1 cellular context compared by ENCODE assay signal in genomic region chr6:137699036-137699683, GRCh38.
TF ChIP-seq lines count a peak whose summit lies in the region.

No MANE protein-coding gene starts in this region.

TF ChIP-seq in HepG2, 621 proteins besides CTCF, POLR2A, EP300 and RAD21 (continued from another document):
- TF ChIP-seq, protein P1, sequence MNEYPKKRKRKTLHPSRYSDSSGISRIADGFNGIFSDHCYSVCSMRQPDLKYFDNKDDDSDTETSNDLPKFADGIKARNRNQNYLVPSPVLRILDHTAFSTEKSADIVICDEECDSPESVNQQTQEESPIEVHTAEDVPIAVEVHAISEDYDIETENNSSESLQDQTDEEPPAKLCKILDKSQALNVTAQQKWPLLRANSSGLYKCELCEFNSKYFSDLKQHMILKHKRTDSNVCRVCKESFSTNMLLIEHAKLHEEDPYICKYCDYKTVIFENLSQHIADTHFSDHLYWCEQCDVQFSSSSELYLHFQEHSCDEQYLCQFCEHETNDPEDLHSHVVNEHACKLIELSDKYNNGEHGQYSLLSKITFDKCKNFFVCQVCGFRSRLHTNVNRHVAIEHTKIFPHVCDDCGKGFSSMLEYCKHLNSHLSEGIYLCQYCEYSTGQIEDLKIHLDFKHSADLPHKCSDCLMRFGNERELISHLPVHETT (CRISPR knock-in tag; conservative IDR thresholded peaks at IDR 0.05) = no peak
- TF ChIP-seq ZNF441 (CRISPR knock-in tag; IDR thresholded peaks at IDR 0.05; ENCODE audit: borderline replicate concordance) (no peak), USF2 (IDR thresholded peaks at IDR 0.05; ENCODE audit: low read depth, low read length) (no peak), USF2 (CRISPR knock-in tag; IDR thresholded peaks at IDR 0.05; ENCODE audit: borderline replicate concordance) (no peak), TAF15 (IDR thresholded peaks at IDR 0.05; ENCODE audit: low read depth, low read length, poor library complexity, severe bottlenecking) (no peak), ZNF713 (CRISPR knock-in tag; IDR thresholded peaks at IDR 0.05) (no peak)
- TF ChIP-seq, protein P2, sequence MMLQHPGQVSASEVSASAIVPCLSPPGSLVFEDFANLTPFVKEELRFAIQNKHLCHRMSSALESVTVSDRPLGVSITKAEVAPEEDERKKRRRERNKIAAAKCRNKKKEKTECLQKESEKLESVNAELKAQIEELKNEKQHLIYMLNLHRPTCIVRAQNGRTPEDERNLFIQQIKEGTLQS (CRISPR knock-in tag; IDR thresholded peaks at IDR 0.05) = no peak
- TF ChIP-seq, protein P3, sequence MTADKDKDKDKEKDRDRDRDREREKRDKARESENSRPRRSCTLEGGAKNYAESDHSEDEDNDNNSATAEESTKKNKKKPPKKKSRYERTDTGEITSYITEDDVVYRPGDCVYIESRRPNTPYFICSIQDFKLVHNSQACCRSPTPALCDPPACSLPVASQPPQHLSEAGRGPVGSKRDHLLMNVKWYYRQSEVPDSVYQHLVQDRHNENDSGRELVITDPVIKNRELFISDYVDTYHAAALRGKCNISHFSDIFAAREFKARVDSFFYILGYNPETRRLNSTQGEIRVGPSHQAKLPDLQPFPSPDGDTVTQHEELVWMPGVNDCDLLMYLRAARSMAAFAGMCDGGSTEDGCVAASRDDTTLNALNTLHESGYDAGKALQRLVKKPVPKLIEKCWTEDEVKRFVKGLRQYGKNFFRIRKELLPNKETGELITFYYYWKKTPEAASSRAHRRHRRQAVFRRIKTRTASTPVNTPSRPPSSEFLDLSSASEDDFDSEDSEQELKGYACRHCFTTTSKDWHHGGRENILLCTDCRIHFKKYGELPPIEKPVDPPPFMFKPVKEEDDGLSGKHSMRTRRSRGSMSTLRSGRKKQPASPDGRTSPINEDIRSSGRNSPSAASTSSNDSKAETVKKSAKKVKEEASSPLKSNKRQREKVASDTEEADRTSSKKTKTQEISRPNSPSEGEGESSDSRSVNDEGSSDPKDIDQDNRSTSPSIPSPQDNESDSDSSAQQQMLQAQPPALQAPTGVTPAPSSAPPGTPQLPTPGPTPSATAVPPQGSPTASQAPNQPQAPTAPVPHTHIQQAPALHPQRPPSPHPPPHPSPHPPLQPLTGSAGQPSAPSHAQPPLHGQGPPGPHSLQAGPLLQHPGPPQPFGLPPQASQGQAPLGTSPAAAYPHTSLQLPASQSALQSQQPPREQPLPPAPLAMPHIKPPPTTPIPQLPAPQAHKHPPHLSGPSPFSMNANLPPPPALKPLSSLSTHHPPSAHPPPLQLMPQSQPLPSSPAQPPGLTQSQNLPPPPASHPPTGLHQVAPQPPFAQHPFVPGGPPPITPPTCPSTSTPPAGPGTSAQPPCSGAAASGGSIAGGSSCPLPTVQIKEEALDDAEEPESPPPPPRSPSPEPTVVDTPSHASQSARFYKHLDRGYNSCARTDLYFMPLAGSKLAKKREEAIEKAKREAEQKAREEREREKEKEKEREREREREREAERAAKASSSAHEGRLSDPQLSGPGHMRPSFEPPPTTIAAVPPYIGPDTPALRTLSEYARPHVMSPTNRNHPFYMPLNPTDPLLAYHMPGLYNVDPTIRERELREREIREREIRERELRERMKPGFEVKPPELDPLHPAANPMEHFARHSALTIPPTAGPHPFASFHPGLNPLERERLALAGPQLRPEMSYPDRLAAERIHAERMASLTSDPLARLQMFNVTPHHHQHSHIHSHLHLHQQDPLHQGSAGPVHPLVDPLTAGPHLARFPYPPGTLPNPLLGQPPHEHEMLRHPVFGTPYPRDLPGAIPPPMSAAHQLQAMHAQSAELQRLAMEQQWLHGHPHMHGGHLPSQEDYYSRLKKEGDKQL (CRISPR knock-in tag; IDR thresholded peaks at IDR 0.05; ENCODE audit: low read depth) = no peak
- TF ChIP-seq, protein P4, sequence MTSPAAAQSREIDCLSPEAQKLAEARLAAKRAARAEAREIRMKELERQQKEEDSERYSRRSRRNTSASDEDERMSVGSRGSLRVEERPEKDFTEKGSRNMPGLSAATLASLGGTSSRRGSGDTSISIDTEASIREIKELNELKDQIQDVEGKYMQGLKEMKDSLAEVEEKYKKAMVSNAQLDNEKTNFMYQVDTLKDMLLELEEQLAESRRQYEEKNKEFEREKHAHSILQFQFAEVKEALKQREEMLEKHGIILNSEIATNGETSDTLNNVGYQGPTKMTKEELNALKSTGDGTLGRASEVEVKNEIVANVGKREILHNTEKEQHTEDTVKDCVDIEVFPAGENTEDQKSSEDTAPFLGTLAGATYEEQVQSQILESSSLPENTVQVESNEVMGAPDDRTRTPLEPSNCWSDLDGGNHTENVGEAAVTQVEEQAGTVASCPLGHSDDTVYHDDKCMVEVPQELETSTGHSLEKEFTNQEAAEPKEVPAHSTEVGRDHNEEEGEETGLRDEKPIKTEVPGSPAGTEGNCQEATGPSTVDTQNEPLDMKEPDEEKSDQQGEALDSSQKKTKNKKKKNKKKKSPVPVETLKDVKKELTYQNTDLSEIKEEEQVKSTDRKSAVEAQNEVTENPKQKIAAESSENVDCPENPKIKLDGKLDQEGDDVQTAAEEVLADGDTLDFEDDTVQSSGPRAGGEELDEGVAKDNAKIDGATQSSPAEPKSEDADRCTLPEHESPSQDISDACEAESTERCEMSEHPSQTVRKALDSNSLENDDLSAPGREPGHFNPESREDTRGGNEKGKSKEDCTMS (CRISPR knock-in tag; conservative IDR thresholded peaks at IDR 0.05) = no peak
